Comparison of ENCODE assay signal across 31 cellular contexts in the genomic region with DNA sequence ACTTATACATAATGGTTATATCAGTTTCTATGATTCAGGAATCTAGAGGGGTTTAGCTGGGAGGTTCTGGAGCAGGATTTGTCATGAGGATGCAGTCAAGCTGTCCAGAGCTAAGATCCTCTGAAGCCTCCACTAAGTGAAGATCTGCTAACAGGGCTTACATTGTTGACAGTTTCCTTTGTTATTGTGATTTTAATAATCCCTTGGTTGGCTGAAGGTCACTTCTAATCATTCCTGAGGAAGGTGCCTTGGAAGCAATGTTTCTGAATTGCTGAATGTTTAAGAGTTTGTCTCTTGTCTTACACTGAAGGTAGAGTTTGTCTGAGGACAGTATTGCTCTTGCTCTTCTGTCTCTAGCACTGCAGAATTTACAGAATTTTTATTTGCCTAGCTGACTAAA. TPM values are rescaled to one million over a fixed set of nuclear protein-coding genes. Genes with fewer than 3 reads are reported as not detected.
"Had no signal": no experiment of that assay in that cellular context is flagged by ENCODE, and none has a peak within 500 bp of the region (broad histone marks: within the 10 kb centered on the region; RNA-seq: fewer than 3 reads in every experiment).

No MANE protein-coding gene starts in this region.

- H3K27me3 ChIP-seq: brain microvascular endothelial cell, cardiac muscle cell, MG63, Peyer's patch, SJSA1 had no signal

- H3K27ac Mint-ChIP-seq: activated CD8-positive, alpha-beta memory T cell treated with anti-CD3 and anti-CD28 coated beads, Interleukin-2, amount 10 ng/mL, durations not matched to agents 7 days and 5 days; activated naive CD4-positive, alpha-beta T cell treated with anti-CD3 and anti-CD28 coated beads, Interleukin-2, amount 50 U/mL, for 72 hours; activated T-cell treated with anti-CD3 and anti-CD28 coated beads, Interleukin-2, amount 50 U/mL, for 24 hours; activated T-helper 1 cell treated with anti-CD3 and anti-CD28 coated beads, Interleukin-12 subunit alpha, Interleukin-12 subunit beta, Interleukin-2, Interleukin-4 antibody, amounts not matched to agents 30 ng/mL and 10 ng/mL and 1 ng/mL, durations not matched to agents 14 hours and 24 hours and 36 hours had no signal

- H3K4me1 ChIP-seq: Peyer's patch had no signal

- H3K36me3 ChIP-seq: brain microvascular endothelial cell, cardiac muscle cell, MG63, Peyer's patch, SJSA1 had no signal

- H3K4me3 ChIP-seq: cardiac muscle cell, MG63, Peyer's patch, SJSA1 had no signal

- DNase-seq: activated CD4-positive, alpha-beta T cell treated with anti-CD3 and anti-CD28 coated beads for 48 hours; activated CD4-positive, alpha-beta T cell treated with anti-CD3 and anti-CD28 coated beads, Interleukin-2, amount 50 U/mL, for 48 hours; activated CD4-positive, CD25-positive, alpha-beta regulatory T cell treated with anti-CD3 and anti-CD28 coated beads, Interleukin-2, amount 50 U/mL, for 72 hours; activated CD8-positive, alpha-beta memory T cell treated with anti-CD3 and anti-CD28 coated beads, Interleukin-2, amount 10 ng/mL, durations not matched to agents 7 days and 5 days; activated effector memory CD4-positive, alpha-beta T cell treated with Interleukin-2 at 50 U/mL for 16 hours; activated naive CD4-positive, alpha-beta T cell; activated T-cell treated with anti-CD3 and anti-CD28 coated beads, Interleukin-2, amount 50 U/mL, for 24 hours; amygdala; brain microvascular endothelial cell; MG63; MV-4-11; NCI-H1092 treated with DMSO at 0.1 percent for 48 hours; NCI-H1417 treated with DMSO at 0.1 percent for 48 hours; NCI-H1694; NCI-H2029; NCI-H2107; NCI-H2171 treated with DMSO at 0.1 percent for 48 hours; NCI-H226; NCI-H526 treated with DMSO at 0.1 percent for 48 hours; NCI-H82; OCI-M1; Peyer's patch; Right ventricle myocardium superior; SW 1271 had no signal

- H3K9me3 Mint-ChIP-seq: activated T-cell treated with anti-CD3 and anti-CD28 coated beads, Interleukin-2, amount 50 U/mL, for 24 hours; activated T-helper 1 cell treated with anti-CD3 and anti-CD28 coated beads, Interleukin-12 subunit alpha, Interleukin-12 subunit beta, Interleukin-2, Interleukin-4 antibody, amounts not matched to agents 30 ng/mL and 10 ng/mL and 1 ng/mL, durations not matched to agents 14 hours and 24 hours and 36 hours had no signal

- H3K4me3 Mint-ChIP-seq: activated CD8-positive, alpha-beta memory T cell treated with anti-CD3 and anti-CD28 coated beads, Interleukin-2, amount 10 ng/mL, durations not matched to agents 7 days and 5 days; activated T-cell treated with anti-CD3 and anti-CD28 coated beads, Interleukin-2, amount 50 U/mL, for 24 hours; activated T-helper 1 cell treated with anti-CD3 and anti-CD28 coated beads, Interleukin-12 subunit alpha, Interleukin-12 subunit beta, Interleukin-2, Interleukin-4 antibody, amounts not matched to agents 30 ng/mL and 10 ng/mL and 1 ng/mL, durations not matched to agents 14 hours and 24 hours and 36 hours had no signal

- H3K36me3 Mint-ChIP-seq: activated CD8-positive, alpha-beta memory T cell treated with anti-CD3 and anti-CD28 coated beads, Interleukin-2, amount 10 ng/mL, durations not matched to agents 7 days and 5 days; activated naive CD4-positive, alpha-beta T cell treated with anti-CD3 and anti-CD28 coated beads, Interleukin-2, amount 50 U/mL, for 72 hours had no signal

- H3K4me2 ChIP-seq: KMS-11 had no signal

- H3K4me1 Mint-ChIP-seq: activated CD8-positive, alpha-beta memory T cell treated with anti-CD3 and anti-CD28 coated beads, Interleukin-2, amount 10 ng/mL, durations not matched to agents 7 days and 5 days had no signal

- ATAC-seq: activated CD8-positive, alpha-beta memory T cell treated with anti-CD3 and anti-CD28 coated beads, Interleukin-2, amount 10 ng/mL, durations not matched to agents 7 days and 5 days; activated naive CD4-positive, alpha-beta T cell treated with anti-CD3 and anti-CD28 coated beads, Interleukin-2, amount 50 U/mL, for 72 hours; SK-N-SH treated with all-trans-retinoic acid at 6 μM for 48 hours had no signal

- H3K27ac ChIP-seq: brain microvascular endothelial cell, cardiac muscle cell, KMS-11, Peyer's patch, RWPE1, SJSA1 had no signal

- H3K9ac ChIP-seq: KMS-11 had no signal

- H3K9me3 ChIP-seq: MG63, Peyer's patch, SJSA1 had no signal

RNA-seq across cellular contexts. Expression of a gene that starts 41.3 kb away (rescaled TPM):
- total RNA-seq: activated naive CD4-positive, alpha-beta T cell treated with anti-CD3 and anti-CD28 coated beads, Interleukin-2, amount 50 U/mL, for 72 hours; activated T-helper 1 cell treated with anti-CD3 and anti-CD28 coated beads, Interleukin-12 subunit alpha, Interleukin-12 subunit beta, Interleukin-2, Interleukin-4 antibody, amounts not matched to agents 30 ng/mL and 10 ng/mL and 1 ng/mL, durations not matched to agents 14 hours and 24 hours and 36 hours; SJSA1 had no signal
